1 cellular context compared by ENCODE assay signal in the genomic region with DNA sequence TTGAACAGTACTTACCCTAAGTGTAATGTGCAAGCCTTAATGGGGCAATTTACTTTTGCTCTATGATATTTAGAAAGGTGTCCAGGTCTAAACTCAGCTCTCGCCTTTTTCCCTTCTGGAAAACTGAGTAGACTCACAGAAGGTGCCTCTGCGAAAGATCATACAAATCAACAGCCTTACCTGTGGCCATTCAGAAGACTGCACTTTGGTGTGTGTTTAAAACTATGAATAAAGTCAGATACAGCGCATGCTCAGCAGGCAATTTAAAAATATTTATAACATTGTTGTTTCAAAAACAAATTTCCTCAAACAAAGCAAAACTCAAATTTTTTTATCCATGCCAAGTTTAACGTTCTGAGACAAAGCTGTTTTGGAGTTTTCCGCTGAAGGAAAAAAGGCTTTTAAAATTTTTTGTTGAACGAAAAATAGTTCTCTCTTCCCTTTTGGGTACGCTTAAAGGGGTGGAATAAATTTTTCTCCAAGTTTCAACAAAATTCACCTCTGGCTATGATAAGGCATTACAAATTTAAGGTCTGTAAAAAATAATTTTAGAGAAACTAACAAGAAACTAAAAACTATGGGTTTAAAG.
TF ChIP-seq lines count a peak whose summit lies in the region.

No MANE protein-coding gene starts in this region.

TF ChIP-seq in GM12878, 131 proteins besides CTCF, POLR2A, EP300 and RAD21 (continued from another document):
- TF ChIP-seq, protein P1, sequence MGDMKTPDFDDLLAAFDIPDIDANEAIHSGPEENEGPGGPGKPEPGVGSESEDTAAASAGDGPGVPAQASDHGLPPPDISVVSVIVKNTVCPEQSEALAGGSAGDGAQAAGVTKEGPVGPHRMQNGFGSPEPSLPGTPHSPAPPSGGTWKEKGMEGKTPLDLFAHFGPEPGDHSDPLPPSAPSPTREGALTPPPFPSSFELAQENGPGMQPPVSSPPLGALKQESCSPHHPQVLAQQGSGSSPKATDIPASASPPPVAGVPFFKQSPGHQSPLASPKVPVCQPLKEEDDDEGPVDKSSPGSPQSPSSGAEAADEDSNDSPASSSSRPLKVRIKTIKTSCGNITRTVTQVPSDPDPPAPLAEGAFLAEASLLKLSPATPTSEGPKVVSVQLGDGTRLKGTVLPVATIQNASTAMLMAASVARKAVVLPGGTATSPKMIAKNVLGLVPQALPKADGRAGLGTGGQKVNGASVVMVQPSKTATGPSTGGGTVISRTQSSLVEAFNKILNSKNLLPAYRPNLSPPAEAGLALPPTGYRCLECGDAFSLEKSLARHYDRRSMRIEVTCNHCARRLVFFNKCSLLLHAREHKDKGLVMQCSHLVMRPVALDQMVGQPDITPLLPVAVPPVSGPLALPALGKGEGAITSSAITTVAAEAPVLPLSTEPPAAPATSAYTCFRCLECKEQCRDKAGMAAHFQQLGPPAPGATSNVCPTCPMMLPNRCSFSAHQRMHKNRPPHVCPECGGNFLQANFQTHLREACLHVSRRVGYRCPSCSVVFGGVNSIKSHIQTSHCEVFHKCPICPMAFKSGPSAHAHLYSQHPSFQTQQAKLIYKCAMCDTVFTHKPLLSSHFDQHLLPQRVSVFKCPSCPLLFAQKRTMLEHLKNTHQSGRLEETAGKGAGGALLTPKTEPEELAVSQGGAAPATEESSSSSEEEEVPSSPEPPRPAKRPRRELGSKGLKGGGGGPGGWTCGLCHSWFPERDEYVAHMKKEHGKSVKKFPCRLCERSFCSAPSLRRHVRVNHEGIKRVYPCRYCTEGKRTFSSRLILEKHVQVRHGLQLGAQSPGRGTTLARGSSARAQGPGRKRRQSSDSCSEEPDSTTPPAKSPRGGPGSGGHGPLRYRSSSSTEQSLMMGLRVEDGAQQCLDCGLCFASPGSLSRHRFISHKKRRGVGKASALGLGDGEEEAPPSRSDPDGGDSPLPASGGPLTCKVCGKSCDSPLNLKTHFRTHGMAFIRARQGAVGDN (IDR thresholded peaks at IDR 0.05), result no peak
- peak; percentile 74; the same call in 1 of the 2 replicates for TF ChIP-seq PML (IDR thresholded peaks at IDR 0.05; ENCODE audit: low read length)
- TF ChIP-seq ATF7 (IDR thresholded peaks at IDR 0.05; ENCODE audit: low read depth), result no peak
- peak; percentile 83 for TF ChIP-seq BMI1 (IDR thresholded peaks at IDR 0.05; ENCODE audit: borderline replicate concordance)
- no peak for TF ChIP-seq NR2C1 (IDR thresholded peaks at IDR 0.05)
- TF ChIP-seq POLR2AphosphoS5 (IDR thresholded peaks at IDR 0.05; ENCODE audit: low read length), result peak; percentile 84
- TF ChIP-seq, protein P2, sequence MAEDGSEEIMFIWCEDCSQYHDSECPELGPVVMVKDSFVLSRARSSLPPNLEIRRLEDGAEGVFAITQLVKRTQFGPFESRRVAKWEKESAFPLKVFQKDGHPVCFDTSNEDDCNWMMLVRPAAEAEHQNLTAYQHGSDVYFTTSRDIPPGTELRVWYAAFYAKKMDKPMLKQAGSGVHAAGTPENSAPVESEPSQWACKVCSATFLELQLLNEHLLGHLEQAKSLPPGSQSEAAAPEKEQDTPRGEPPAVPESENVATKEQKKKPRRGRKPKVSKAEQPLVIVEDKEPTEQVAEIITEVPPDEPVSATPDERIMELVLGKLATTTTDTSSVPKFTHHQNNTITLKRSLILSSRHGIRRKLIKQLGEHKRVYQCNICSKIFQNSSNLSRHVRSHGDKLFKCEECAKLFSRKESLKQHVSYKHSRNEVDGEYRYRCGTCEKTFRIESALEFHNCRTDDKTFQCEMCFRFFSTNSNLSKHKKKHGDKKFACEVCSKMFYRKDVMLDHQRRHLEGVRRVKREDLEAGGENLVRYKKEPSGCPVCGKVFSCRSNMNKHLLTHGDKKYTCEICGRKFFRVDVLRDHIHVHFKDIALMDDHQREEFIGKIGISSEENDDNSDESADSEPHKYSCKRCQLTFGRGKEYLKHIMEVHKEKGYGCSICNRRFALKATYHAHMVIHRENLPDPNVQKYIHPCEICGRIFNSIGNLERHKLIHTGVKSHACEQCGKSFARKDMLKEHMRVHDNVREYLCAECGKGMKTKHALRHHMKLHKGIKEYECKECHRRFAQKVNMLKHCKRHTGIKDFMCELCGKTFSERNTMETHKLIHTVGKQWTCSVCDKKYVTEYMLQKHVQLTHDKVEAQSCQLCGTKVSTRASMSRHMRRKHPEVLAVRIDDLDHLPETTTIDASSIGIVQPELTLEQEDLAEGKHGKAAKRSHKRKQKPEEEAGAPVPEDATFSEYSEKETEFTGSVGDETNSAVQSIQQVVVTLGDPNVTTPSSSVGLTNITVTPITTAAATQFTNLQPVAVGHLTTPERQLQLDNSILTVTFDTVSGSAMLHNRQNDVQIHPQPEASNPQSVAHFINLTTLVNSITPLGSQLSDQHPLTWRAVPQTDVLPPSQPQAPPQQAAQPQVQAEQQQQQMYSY (CRISPR knock-in tag; IDR thresholded peaks at IDR 0.05), result no peak
- TF ChIP-seq STAT1 (conservative IDR thresholded peaks at IDR 0.05), result no peak
